In the genomic region with DNA sequence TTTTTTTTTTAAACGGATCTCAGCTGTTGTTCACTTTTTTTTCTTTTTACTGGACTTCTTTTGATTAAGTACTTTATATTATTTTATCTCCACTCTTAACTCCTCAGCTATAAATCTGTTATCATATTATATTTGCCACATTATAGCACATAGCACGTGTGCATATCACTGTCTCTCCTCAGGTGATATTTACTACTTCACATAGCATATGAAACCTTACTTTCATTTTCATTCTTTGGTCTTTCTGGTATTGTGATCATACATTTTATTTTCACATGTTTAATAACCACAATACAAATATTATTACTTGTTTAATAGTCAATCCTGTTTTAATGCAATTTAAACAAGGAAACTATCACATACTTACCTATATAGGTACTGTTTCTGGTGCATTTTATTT, we compare ENCODE assay signal across 11 cellular contexts.
DNase-seq lines count a peak whose midpoint lies in the region; ATAC-seq and TF ChIP-seq lines count a peak whose summit lies in the region.
"Had no signal": no experiment of that assay in that cellular context is flagged by ENCODE, and none has a peak within 500 bp of the region (broad histone marks: within the 10 kb centered on the region; RNA-seq: fewer than 3 reads in every experiment).

No MANE protein-coding gene starts in this region.

- intact Hi-C loops in PC-3 (cut with micrococcal nuclease), result loop anchor here (5.0 kb wide), 1 partner anchor 66 kb away; no protein-coding TSS in a partner anchor
- intact Hi-C loops in body of pancreas (cut with DNase I), result no loop called here
- intact Hi-C loops in left ventricle myocardium superior (cut with micrococcal nuclease), result no loop called here

- CTCF ChIA-PET in PC-3 (lab: Charles Lee), result no interaction called here

- H2AFZ ChIP-seq in PC-3 (ENCODE audit: low read length) (peak overlapping the region; percentile 83), osteoblast (ENCODE audit: low read length) (peak overlapping the region; percentile 22)

- no peak overlapping the region for H3K4me3 Mint-ChIP-seq in effector memory CD8-positive, alpha-beta T cell

- H3K9me2 ChIP-seq in PC-3 (replicated peaks; ENCODE audit: low read length), result no peaks in the 10 kb centered on the region

- no peaks in the 10 kb centered on the region for H3K4me1 Mint-ChIP-seq in effector memory CD8-positive, alpha-beta T cell (ENCODE audit: low read depth in 2 of 2)

- H3K27ac ChIP-seq in PC-3 (ENCODE audit: low read length) (no peak overlapping the region), osteoblast (ENCODE audit: low read depth, low read length) (no peak overlapping the region), body of pancreas (no peak overlapping the region)

- ATAC-seq in GM18861 (IDR thresholded peaks at IDR 0.05; ENCODE audit: unreplicated experiment) (peak; percentile 60), HG02588 (IDR thresholded peaks at IDR 0.05; ENCODE audit: unreplicated experiment) (peak; percentile 61), PC-3 (peak; percentile 46), body of pancreas (no peak), left ventricle myocardium superior (no peak)
- ATAC-seq in effector memory CD8-positive, alpha-beta T cell (replicated peaks), result no peak

- no peaks in the 10 kb centered on the region for H3K27me3 Mint-ChIP-seq in effector memory CD8-positive, alpha-beta T cell

- TF ChIP-seq POLR2A in body of pancreas (IDR thresholded peaks at IDR 0.05), result no peak

- POLR2A ChIA-PET in PC-3 (lab: Charles Lee; ENCODE audit: unreplicated experiment), result no interaction called here

- BruUV-seq in PC-3 (replicated peaks; lab: Mats Ljungman, UMichigan), result no TSS peak

- H3K27ac Mint-ChIP-seq in effector memory CD8-positive, alpha-beta T cell, result no peak overlapping the region

- H3K27me3 ChIP-seq in PC-3 (ENCODE audit: low read length) (no peaks in the 10 kb centered on the region), osteoblast (ENCODE audit: insufficient read depth, low read length) (no peaks in the 10 kb centered on the region), body of pancreas (no peaks in the 10 kb centered on the region)

- H3F3A ChIP-seq in PC-3 (ENCODE audit: low read length, unreplicated experiment), result no peaks in the 10 kb centered on the region

- H3K4me2 ChIP-seq in PC-3 (ENCODE audit: low read length) (peak overlapping the region; percentile 86), osteoblast (ENCODE audit: insufficient read depth, low read length) (peak overlapping the region; percentile 52)

- peak overlapping the region; percentile 35 for H3K9ac ChIP-seq in PC-3 (ENCODE audit: low read length)

- TF ChIP-seq CTCF in PC-3 (conservative IDR thresholded peaks at IDR 0.05; ENCODE audit: low read depth, low read length), result no peak
- TF ChIP-seq CTCF in osteoblast (IDR thresholded peaks at IDR 0.05; ENCODE audit: extremely low read depth, low read depth, low read length), result no peak
- no peak for TF ChIP-seq CTCF in body of pancreas (IDR thresholded peaks at IDR 0.05)

- H3K9me3 ChIP-seq in PC-3 (ENCODE audit: low read length) (no peaks in the 10 kb centered on the region), osteoblast (ENCODE audit: low read depth, low read length) (no peaks in the 10 kb centered on the region), body of pancreas (no peaks in the 10 kb centered on the region)

- H3K4me1 ChIP-seq in PC-3 (ENCODE audit: insufficient read depth, low read length), result no peaks in the 10 kb centered on the region
- no peaks in the 10 kb centered on the region for H3K4me1 ChIP-seq in osteoblast (ENCODE audit: insufficient read depth, low read length)
- H3K4me1 ChIP-seq in body of pancreas, result no peaks in the 10 kb centered on the region

- 21 to 42% methylated on average over 2 of the region's 2 CpGs for whole genome bisulfite sequencing in body of pancreas, 2 donors

- DNase-seq in PC-3 (no peak), osteoblast (ENCODE audit: insufficient read length, low spot score, missing footprints) (no peak), body of pancreas (no peak), left ventricle myocardium superior (no peak)
- no peak for DNase-seq in effector memory CD8-positive, alpha-beta T cell
- DNase-seq: activated naive CD4-positive, alpha-beta T cell; effector CD8-positive, alpha-beta T cell; NCI-H446; posterior cingulate gyrus had no signal

- H3K79me2 ChIP-seq in PC-3 (ENCODE audit: low read length) (no peaks in the 10 kb centered on the region), osteoblast (ENCODE audit: insufficient read depth, low read length) (no peaks in the 10 kb centered on the region)

- no peaks in the 10 kb centered on the region for H3K9me3 Mint-ChIP-seq in effector memory CD8-positive, alpha-beta T cell

- no peaks in the 10 kb centered on the region for H3K36me3 Mint-ChIP-seq in effector memory CD8-positive, alpha-beta T cell (ENCODE audit: insufficient read depth)

- H3K36me3 ChIP-seq in PC-3 (ENCODE audit: low read depth, low read length), result no peaks in the 10 kb centered on the region
- H3K36me3 ChIP-seq in osteoblast (ENCODE audit: insufficient read depth, low read length), result no peaks in the 10 kb centered on the region
- H3K36me3 ChIP-seq in body of pancreas (replicated peaks in 1 of 2; ENCODE audit: insufficient read depth in 1 of 2, low read depth in 2 of 2), result no peaks in the 10 kb centered on the region

- H3K4me3 ChIP-seq in PC-3 (ENCODE audit: low read length) (peak overlapping the region; percentile 66), osteoblast (ENCODE audit: insufficient read depth, low read length) (no peak overlapping the region), body of pancreas (no peak overlapping the region)

- no peaks in the 10 kb centered on the region for H4K20me1 ChIP-seq in PC-3 (ENCODE audit: low read length)
- no peaks in the 10 kb centered on the region for H4K20me1 ChIP-seq in osteoblast (ENCODE audit: insufficient read depth, low read length)

Comparison
In these comparisons a context has a peak if more than half of its experiments do, and no peak if none do; other contexts are left out.
1. ATAC-seq: peak in GM18861 (single experiment), HG02588 (single experiment) and PC-3 (single experiment); none in body of pancreas (single experiment), left ventricle myocardium superior (single experiment) and effector memory CD8-positive, alpha-beta T cell (single experiment).